Comparison of ENCODE assay signal across 8 cellular contexts in the genomic region with DNA sequence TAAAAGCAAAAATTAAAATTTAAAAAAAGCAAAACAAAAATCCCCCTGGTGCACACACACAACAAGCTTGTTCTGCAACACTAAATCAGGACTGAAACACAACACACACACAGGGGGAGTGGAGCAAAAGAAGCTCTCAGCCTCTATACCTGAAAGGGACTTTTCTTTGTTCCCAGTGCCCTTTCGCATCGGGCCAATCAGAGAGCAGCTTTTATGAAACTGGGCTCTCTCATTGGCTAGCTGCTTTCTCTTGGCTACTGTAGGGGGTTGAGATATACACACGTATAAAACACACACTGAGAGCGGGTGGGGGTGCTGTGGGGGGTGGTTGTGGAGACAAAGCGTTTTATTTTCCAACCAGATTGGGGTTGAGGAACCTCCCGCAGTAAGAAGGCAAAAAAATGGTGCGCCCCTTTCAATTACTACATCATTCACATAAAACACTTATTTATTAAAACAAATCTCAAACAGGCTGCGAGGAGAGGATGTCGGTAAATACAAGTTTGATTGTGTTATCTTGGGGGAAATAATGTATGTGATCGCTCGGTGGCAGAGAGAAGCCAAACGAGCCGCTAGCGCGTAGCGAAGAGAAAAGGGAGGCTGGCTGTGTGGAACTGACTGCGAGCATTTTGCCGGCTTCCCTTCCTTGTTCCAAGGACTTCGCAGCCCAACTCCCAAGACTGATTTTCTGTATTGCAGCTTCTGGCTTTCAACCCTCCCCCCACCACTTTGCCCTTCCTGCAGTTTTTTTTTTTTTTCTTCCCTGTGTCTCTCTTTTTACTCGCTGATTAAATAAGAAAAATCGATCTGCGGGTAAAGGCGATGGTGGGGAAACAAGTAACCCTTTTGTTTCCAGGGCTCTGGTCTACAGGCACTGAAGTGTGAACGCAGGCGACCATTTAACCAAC. TPM values are rescaled to one million over a fixed set of nuclear protein-coding genes. Genes with fewer than 3 reads are reported as not detected.
A peak's percentile ranks its signal among the peaks of the same experiment; 100 is the strongest.
DNase-seq lines count a peak whose midpoint lies in the region; ATAC-seq, FAIRE-seq and TF ChIP-seq lines count a peak whose summit lies in the region.

No MANE protein-coding gene starts in this region.

- H3K4me1 Mint-ChIP-seq in astrocyte (ENCODE audit: low read depth, unreplicated experiment), result peaks cover 17% of the 10 kb centered on the region

- H3K4me3 ChIP-seq in astrocyte (ENCODE audit: insufficient read depth, low read depth, low read length) (peak overlapping the region; percentile 76), parathyroid adenoma (ENCODE audit: low read depth, low read length) (peak overlapping the region; percentile 84)

- H3K27me3 ChIP-seq in astrocyte (ENCODE audit: insufficient read depth, low read length), result no peaks in the 10 kb centered on the region
- no peaks in the 10 kb centered on the region for H3K27me3 ChIP-seq in parathyroid adenoma (ENCODE audit: control insufficient read depth, insufficient read depth, low read length)

- H3K27me3 Mint-ChIP-seq in astrocyte (ENCODE audit: low read depth, unreplicated experiment), result no peaks in the 10 kb centered on the region

- ATAC-seq in GM19438 (IDR thresholded peaks at IDR 0.05; ENCODE audit: low read depth, unreplicated experiment) (peak; percentile 90), HG03442 (IDR thresholded peaks at IDR 0.05; ENCODE audit: unreplicated experiment) (peak; percentile 89), left ventricle myocardium superior (peak; percentile 91)

- TF ChIP-seq CTCF in astrocyte (IDR thresholded peaks at IDR 0.05; ENCODE audit: insufficient read depth, low read depth, low read length) (no peak), parathyroid adenoma (IDR thresholded peaks at IDR 0.05) (no peak)

- peaks cover 16% of the 10 kb centered on the region for H3K4me1 ChIP-seq in astrocyte (ENCODE audit: insufficient read depth, low read length)
- H3K4me1 ChIP-seq in parathyroid adenoma, result no peaks in the 10 kb centered on the region

- peak; percentile 56 for FAIRE-seq in astrocyte (lab: Jason Lieb, UNC)

- peak overlapping the region; percentile 90 for H3K27ac Mint-ChIP-seq in astrocyte (ENCODE audit: unreplicated experiment)

- H3K27ac ChIP-seq in astrocyte (ENCODE audit: low read depth, low read length) (peak overlapping the region; percentile 96), parathyroid adenoma (peak overlapping the region; percentile 98)

- peaks cover 17% of the 10 kb centered on the region for H3K79me2 ChIP-seq in astrocyte (ENCODE audit: insufficient read depth, low read length)
- no peaks in the 10 kb centered on the region for H3K79me2 ChIP-seq in parathyroid adenoma

- intact Hi-C loops in left ventricle myocardium superior (cut with micrococcal nuclease), result loop anchor here (5.0 kb wide), 1 partner anchor 97 kb away; no protein-coding TSS in a partner anchor

- no peaks in the 10 kb centered on the region for H3K9me3 Mint-ChIP-seq in astrocyte (ENCODE audit: unreplicated experiment)

- no peaks in the 10 kb centered on the region for H4K20me1 ChIP-seq in astrocyte (ENCODE audit: insufficient read depth, low read length)

- H3K9ac ChIP-seq in astrocyte (ENCODE audit: low read length), result peak overlapping the region; percentile 92
- peak overlapping the region; percentile 64 for H3K9ac ChIP-seq in parathyroid adenoma

- H3K36me3 Mint-ChIP-seq in astrocyte (ENCODE audit: low read depth, unreplicated experiment), result no peaks in the 10 kb centered on the region

- peak overlapping the region; percentile 95 for H3K4me2 ChIP-seq in astrocyte (ENCODE audit: low read length)
- H3K4me2 ChIP-seq in parathyroid adenoma (ENCODE audit: low read length), result peak overlapping the region; percentile 96

- no peak overlapping the region for H3K4me3 Mint-ChIP-seq in astrocyte (ENCODE audit: unreplicated experiment)

- peak; percentile 98 for DNase-seq in DMS 273 treated with DMSO at 0.1 percent for 48 hours (lab: John Stamatoyannopoulos, UW)
- peak; percentile 90 for DNase-seq in NCI-H524 treated with DMSO at 0.1 percent for 48 hours (lab: John Stamatoyannopoulos, UW)
- DNase-seq in astrocyte (ENCODE audit: low read depth), result peak; percentile 91
- peak; percentile 43 for DNase-seq in left ventricle myocardium superior
- DNase-seq in T1000 (lab: John Stamatoyannopoulos, UW), result no peak

- H3K9me3 ChIP-seq in astrocyte (ENCODE audit: insufficient read depth, low read depth, low read length), result no peaks in the 10 kb centered on the region
- H3K9me3 ChIP-seq in parathyroid adenoma (ENCODE audit: control insufficient read depth, low read length), result no peaks in the 10 kb centered on the region

- H3K36me3 ChIP-seq in astrocyte (ENCODE audit: insufficient read depth, low read length) (no peaks in the 10 kb centered on the region), parathyroid adenoma (ENCODE audit: control insufficient read depth, insufficient read depth, low read length) (no peaks in the 10 kb centered on the region)

- H2AFZ ChIP-seq in astrocyte (ENCODE audit: low read depth, low read length), result peak overlapping the region; percentile 65
- H2AFZ ChIP-seq in parathyroid adenoma, result peak overlapping the region; percentile 75

RNA-seq across cellular contexts. Expression of a gene that starts 2.5 kb away (rescaled TPM):
- total RNA-seq in astrocyte, result 57.3 and 61.5 TPM in 2 replicates
- total RNA-seq in left ventricle myocardium superior, result 18.2 TPM
